Comparison of ENCODE assay signal across 1 cellular context in genomic region chr12:114764516-114764915, GRCh38.
TF ChIP-seq lines count a peak whose summit lies in the region.

No MANE protein-coding gene starts in this region.

TF ChIP-seq in IMR-90, 13 proteins besides CTCF, POLR2A, EP300 and RAD21 (continued from another document):
- TF ChIP-seq BHLHE40 (IDR thresholded peaks at IDR 0.05; ENCODE audit: low read depth, low read length) (no peak), RFX5 (IDR thresholded peaks at IDR 0.05; ENCODE audit: low read depth, low read length) (no peak), NFE2L2 (IDR thresholded peaks at IDR 0.05; ENCODE audit: low read depth, low read length) (no peak)
